ENCODE assay signal across 37 cellular contexts in the genomic region with DNA sequence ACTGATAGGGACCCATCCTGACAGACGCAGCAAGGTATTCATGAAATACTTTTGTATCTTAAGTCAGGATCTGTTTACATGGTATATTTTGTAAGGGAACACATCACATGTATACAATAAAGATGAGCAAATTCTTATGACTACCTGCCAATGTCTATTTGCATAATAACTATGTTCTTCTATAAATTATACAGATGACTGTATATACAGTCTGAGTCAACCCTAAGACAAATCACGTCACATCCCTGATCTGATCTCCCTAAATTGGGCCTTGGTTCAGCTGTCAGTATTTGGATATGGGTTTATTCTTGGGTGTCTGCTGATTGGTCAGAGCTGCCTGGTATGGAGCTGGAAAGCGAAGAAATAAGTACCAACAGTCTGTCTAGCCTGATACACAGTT.
"Had no signal": no experiment of that assay in that cellular context is flagged by ENCODE, and none has a peak within 500 bp of the region (broad histone marks: within the 10 kb centered on the region; RNA-seq: fewer than 3 reads in every experiment).

No MANE protein-coding gene starts in this region.

- ATAC-seq: activated naive CD4-positive, alpha-beta T cell treated with anti-CD3 and anti-CD28 coated beads, Interleukin-2, amount 50 U/mL, for 72 hours; activated naive CD8-positive, alpha-beta T cell treated with anti-CD3 and anti-CD28 coated beads, Interleukin-2, amount 50 U/mL, for 24 hours; activated T-cell treated with anti-CD3 and anti-CD28 coated beads, Interleukin-2, amount 50 U/mL, for 4 hours; activated T-cell treated with anti-CD3 and anti-CD28 coated beads, Interleukin-2, amount 50 U/mL, for 72 hours; activated T-helper 17 cell treated with anti-CD3 and anti-CD28 coated beads, Interleukin-2, amount 50 U/mL, for 72 hours; body of pancreas had no signal

- H3K4me3 Mint-ChIP-seq: activated naive CD4-positive, alpha-beta T cell treated with anti-CD3 and anti-CD28 coated beads for 36 hours; activated naive CD4-positive, alpha-beta T cell treated with anti-CD3 and anti-CD28 coated beads, Interleukin-2, amount 10 ng/mL, durations not matched to agents 7 days and 5 days; activated naive CD4-positive, alpha-beta T cell treated with anti-CD3 and anti-CD28 coated beads, Interleukin-2, amount 50 U/mL, for 24 hours; activated naive CD8-positive, alpha-beta T cell; activated naive CD8-positive, alpha-beta T cell treated with anti-CD3 and anti-CD28 coated beads for 36 hours; activated naive CD8-positive, alpha-beta T cell treated with anti-CD3 and anti-CD28 coated beads, Interleukin-2, amount 10 ng/mL, durations not matched to agents 7 days and 5 days; activated naive CD8-positive, alpha-beta T cell treated with anti-CD3 and anti-CD28 coated beads, Interleukin-2, amount 50 U/mL, for 24 hours; activated T-cell treated with anti-CD3 and anti-CD28 coated beads, Interleukin-2, amount 50 U/mL, for 24 hours; activated T-cell treated with anti-CD3 and anti-CD28 coated beads, Interleukin-2, amount 50 U/mL, for 4 hours; activated T-cell treated with anti-CD3 and anti-CD28 coated beads, Interleukin-2, amount 50 U/mL, for 72 hours; activated T-helper 1 cell treated with anti-CD3 and anti-CD28 coated beads, Interleukin-12 subunit alpha, Interleukin-12 subunit beta, Interleukin-2, Interleukin-4 antibody, amounts not matched to agents 30 ng/mL and 10 ng/mL and 1 ng/mL, durations not matched to agents 14 hours and 24 hours and 36 hours; activated T-helper 17 cell treated with anti-CD3 and anti-CD28 coated beads, Interleukin-2, amount 50 U/mL, for 72 hours; brain; central memory CD8-positive, alpha-beta T cell had no signal

- H3K9me3 Mint-ChIP-seq: activated naive CD4-positive, alpha-beta T cell treated with anti-CD3 and anti-CD28 coated beads for 36 hours; activated naive CD4-positive, alpha-beta T cell treated with anti-CD3 and anti-CD28 coated beads, Interleukin-2, amount 10 ng/mL, durations not matched to agents 7 days and 5 days; activated naive CD4-positive, alpha-beta T cell treated with anti-CD3 and anti-CD28 coated beads, Interleukin-2, amount 50 U/mL, for 24 hours; activated naive CD4-positive, alpha-beta T cell treated with anti-CD3 and anti-CD28 coated beads, Interleukin-2, amount 50 U/mL, for 72 hours; activated naive CD8-positive, alpha-beta T cell treated with anti-CD3 and anti-CD28 coated beads for 36 hours; activated naive CD8-positive, alpha-beta T cell treated with anti-CD3 and anti-CD28 coated beads, Interleukin-2, amount 10 ng/mL, durations not matched to agents 7 days and 5 days; activated naive CD8-positive, alpha-beta T cell treated with anti-CD3 and anti-CD28 coated beads, Interleukin-2, amount 50 U/mL, for 24 hours; activated T-cell treated with anti-CD3 and anti-CD28 coated beads, Interleukin-2, amount 50 U/mL, for 24 hours; activated T-cell treated with anti-CD3 and anti-CD28 coated beads, Interleukin-2, amount 50 U/mL, for 4 hours; activated T-cell treated with anti-CD3 and anti-CD28 coated beads, Interleukin-2, amount 50 U/mL, for 72 hours; activated T-helper 1 cell treated with anti-CD3 and anti-CD28 coated beads, Interleukin-12 subunit alpha, Interleukin-12 subunit beta, Interleukin-2, Interleukin-4 antibody, amounts not matched to agents 30 ng/mL and 10 ng/mL and 1 ng/mL, durations not matched to agents 14 hours and 24 hours and 36 hours; activated T-helper 17 cell treated with anti-CD3 and anti-CD28 coated beads, Interleukin-2, amount 50 U/mL, for 72 hours; activated T-helper 2 cell treated with anti-CD3 and anti-CD28 coated beads, Interferon-gamma antibody, Interleukin-2, Interleukin-4, amounts not matched to agents 10 μg/mL and 5 μg/mL and 100 μg/mL, durations not matched to agents 14 hours and 24 hours and 36 hours; central memory CD8-positive, alpha-beta T cell had no signal

- H3K36me3 ChIP-seq: adrenal gland, ascending aorta, brain microvascular endothelial cell, breast epithelium, cardiac muscle cell had no signal

- DNase-seq: activated effector memory CD4-positive, alpha-beta T cell treated with anti-CD3 and anti-CD28 coated beads, Interleukin-2, amount 50 U/mL, for 16 hours; activated effector memory CD4-positive, alpha-beta T cell treated with Interleukin-2 at 50 U/mL for 16 hours; activated gamma-delta T cell; activated gamma-delta T cell treated with Interleukin-2 at 50 U/mL for 16 hours; activated naive CD4-positive, alpha-beta T cell; activated naive CD4-positive, alpha-beta T cell treated with anti-CD3 and anti-CD28 coated beads for 36 hours; activated naive CD4-positive, alpha-beta T cell treated with anti-CD3 and anti-CD28 coated beads, Interleukin-2, amount 10 ng/mL, durations not matched to agents 7 days and 5 days; activated naive CD4-positive, alpha-beta T cell treated with anti-CD3 and anti-CD28 coated beads, Interleukin-2, amount 50 U/mL, for 16 hours; activated naive CD4-positive, alpha-beta T cell treated with Interleukin-2 at 50 U/mL for 16 hours; activated naive CD8-positive, alpha-beta T cell treated with anti-CD3 and anti-CD28 coated beads for 36 hours; activated naive CD8-positive, alpha-beta T cell treated with anti-CD3 and anti-CD28 coated beads, Interleukin-2, amount 10 ng/mL, durations not matched to agents 7 days and 5 days; activated naive CD8-positive, alpha-beta T cell treated with anti-CD3 and anti-CD28 coated beads, Interleukin-2, amount 50 U/mL, for 24 hours; activated T-cell treated with anti-CD3 and anti-CD28 coated beads, Interleukin-2, amount 50 U/mL, for 24 hours; activated T-cell treated with anti-CD3 and anti-CD28 coated beads, Interleukin-2, amount 50 U/mL, for 4 hours; activated T-cell treated with anti-CD3 and anti-CD28 coated beads, Interleukin-2, amount 50 U/mL, for 48 hours; activated T-cell treated with anti-CD3 and anti-CD28 coated beads, Interleukin-2, amount 50 U/mL, for 72 hours; adrenal gland; amniotic stem cell; amygdala; anterior cingulate cortex; aorta; body of pancreas; brain microvascular endothelial cell; caudate nucleus; central memory CD4-positive, alpha-beta T cell; cerebellar nuclear complex had no signal

- H3K4me1 Mint-ChIP-seq: activated naive CD4-positive, alpha-beta T cell treated with anti-CD3 and anti-CD28 coated beads, Interleukin-2, amount 10 ng/mL, durations not matched to agents 7 days and 5 days; activated naive CD4-positive, alpha-beta T cell treated with anti-CD3 and anti-CD28 coated beads, Interleukin-2, amount 50 U/mL, for 24 hours; activated naive CD8-positive, alpha-beta T cell treated with anti-CD3 and anti-CD28 coated beads for 36 hours; activated naive CD8-positive, alpha-beta T cell treated with anti-CD3 and anti-CD28 coated beads, Interleukin-2, amount 10 ng/mL, durations not matched to agents 7 days and 5 days; activated naive CD8-positive, alpha-beta T cell treated with anti-CD3 and anti-CD28 coated beads, Interleukin-2, amount 50 U/mL, for 24 hours; activated T-helper 17 cell treated with anti-CD3 and anti-CD28 coated beads, Interleukin-2, amount 50 U/mL, for 72 hours; brain; central memory CD8-positive, alpha-beta T cell had no signal

- H3K4me3 ChIP-seq: adrenal gland, ascending aorta, body of pancreas, breast epithelium, cardiac muscle cell had no signal

- H3K4me1 ChIP-seq: adrenal gland, ascending aorta, body of pancreas, breast epithelium had no signal

- H3K27me3 Mint-ChIP-seq: activated naive CD4-positive, alpha-beta T cell treated with anti-CD3 and anti-CD28 coated beads, Interleukin-2, amount 10 ng/mL, durations not matched to agents 7 days and 5 days; activated naive CD4-positive, alpha-beta T cell treated with anti-CD3 and anti-CD28 coated beads, Interleukin-2, amount 50 U/mL, for 24 hours; activated naive CD8-positive, alpha-beta T cell; activated naive CD8-positive, alpha-beta T cell treated with anti-CD3 and anti-CD28 coated beads for 36 hours; activated naive CD8-positive, alpha-beta T cell treated with anti-CD3 and anti-CD28 coated beads, Interleukin-2, amount 10 ng/mL, durations not matched to agents 7 days and 5 days; activated naive CD8-positive, alpha-beta T cell treated with anti-CD3 and anti-CD28 coated beads, Interleukin-2, amount 50 U/mL, for 24 hours; activated T-helper 17 cell treated with anti-CD3 and anti-CD28 coated beads, Interleukin-2, amount 50 U/mL, for 72 hours; brain; central memory CD8-positive, alpha-beta T cell had no signal

- H3K27me3 ChIP-seq: adrenal gland, ascending aorta, body of pancreas, brain microvascular endothelial cell, cardiac muscle cell had no signal

- H3K36me3 Mint-ChIP-seq: activated naive CD4-positive, alpha-beta T cell treated with anti-CD3 and anti-CD28 coated beads, Interleukin-2, amount 10 ng/mL, durations not matched to agents 7 days and 5 days; activated naive CD4-positive, alpha-beta T cell treated with anti-CD3 and anti-CD28 coated beads, Interleukin-2, amount 50 U/mL, for 24 hours; activated naive CD4-positive, alpha-beta T cell treated with anti-CD3 and anti-CD28 coated beads, Interleukin-2, amount 50 U/mL, for 72 hours; activated naive CD8-positive, alpha-beta T cell; activated naive CD8-positive, alpha-beta T cell treated with anti-CD3 and anti-CD28 coated beads for 36 hours; activated naive CD8-positive, alpha-beta T cell treated with anti-CD3 and anti-CD28 coated beads, Interleukin-2, amount 10 ng/mL, durations not matched to agents 7 days and 5 days had no signal

- H3K27ac Mint-ChIP-seq: activated naive CD4-positive, alpha-beta T cell treated with anti-CD3 and anti-CD28 coated beads for 36 hours; activated naive CD4-positive, alpha-beta T cell treated with anti-CD3 and anti-CD28 coated beads, Interleukin-2, amount 10 ng/mL, durations not matched to agents 7 days and 5 days; activated naive CD4-positive, alpha-beta T cell treated with anti-CD3 and anti-CD28 coated beads, Interleukin-2, amount 50 U/mL, for 24 hours; activated naive CD4-positive, alpha-beta T cell treated with anti-CD3 and anti-CD28 coated beads, Interleukin-2, amount 50 U/mL, for 72 hours; activated naive CD8-positive, alpha-beta T cell; activated naive CD8-positive, alpha-beta T cell treated with anti-CD3 and anti-CD28 coated beads for 36 hours; activated naive CD8-positive, alpha-beta T cell treated with anti-CD3 and anti-CD28 coated beads, Interleukin-2, amount 10 ng/mL, durations not matched to agents 7 days and 5 days; activated naive CD8-positive, alpha-beta T cell treated with anti-CD3 and anti-CD28 coated beads, Interleukin-2, amount 50 U/mL, for 24 hours; activated T-cell treated with anti-CD3 and anti-CD28 coated beads, Interleukin-2, amount 50 U/mL, for 24 hours; activated T-cell treated with anti-CD3 and anti-CD28 coated beads, Interleukin-2, amount 50 U/mL, for 72 hours; activated T-helper 1 cell treated with anti-CD3 and anti-CD28 coated beads, Interleukin-12 subunit alpha, Interleukin-12 subunit beta, Interleukin-2, Interleukin-4 antibody, amounts not matched to agents 30 ng/mL and 10 ng/mL and 1 ng/mL, durations not matched to agents 14 hours and 24 hours and 36 hours; activated T-helper 17 cell treated with anti-CD3 and anti-CD28 coated beads, Interleukin-2, amount 50 U/mL, for 72 hours; activated T-helper 2 cell treated with anti-CD3 and anti-CD28 coated beads, Interferon-gamma antibody, Interleukin-2, Interleukin-4, amounts not matched to agents 10 μg/mL and 5 μg/mL and 100 μg/mL, durations not matched to agents 14 hours and 24 hours and 36 hours; brain had no signal

- H3K9me3 ChIP-seq: adrenal gland, ascending aorta, body of pancreas had no signal

- H3K27ac ChIP-seq: adrenal gland, ascending aorta, body of pancreas, brain microvascular endothelial cell, breast epithelium, cardiac muscle cell had no signal
